ENCODE assay signal across 3 cellular contexts in genomic region chr3:30676424-30677346, GRCh38.
TF ChIP-seq lines count a peak whose summit lies in the region.

No MANE protein-coding gene starts in this region.

TF ChIP-seq in IMR-90, 13 proteins besides CTCF, POLR2A, EP300 and RAD21:
- TF ChIP-seq MAFK (IDR thresholded peaks at IDR 0.05; ENCODE audit: low read depth, low read length) (peak; percentile 51), USF2 (IDR thresholded peaks at IDR 0.05; ENCODE audit: low read depth, low read length) (no peak), NFE2L2 (IDR thresholded peaks at IDR 0.05; ENCODE audit: low read depth, low read length) (no peak)

TF ChIP-seq in endothelial cell of umbilical vein, 7 proteins besides CTCF, POLR2A, EP300 and RAD21 (continued from another document):
- TF ChIP-seq MAX (IDR thresholded peaks at IDR 0.05; ENCODE audit: insufficient read depth, insufficient read length), result no peak
- TF ChIP-seq FOS (IDR thresholded peaks at IDR 0.05; ENCODE audit: borderline replicate concordance, insufficient read depth, low read length), result no peak
- no peak for TF ChIP-seq JUN (IDR thresholded peaks at IDR 0.05; ENCODE audit: borderline replicate concordance, insufficient read depth, insufficient read length, low read depth)
- TF ChIP-seq POLR2AphosphoS5 (IDR thresholded peaks at IDR 0.05; ENCODE audit: insufficient read depth, low read depth, low read length), result peak; percentile 6
- TF ChIP-seq GATA2 (IDR thresholded peaks at IDR 0.05; ENCODE audit: insufficient read depth, insufficient read length, low read depth, low read length), result no peak

TF ChIP-seq in SK-N-SH treated with all-trans-retinoic acid at 6 μM for 48 hours, 23 proteins besides CTCF, POLR2A, EP300 and RAD21:
- TF ChIP-seq RARB (CRISPR knock-in tag; IDR thresholded peaks at IDR 0.05) (no peak), PATZ1 (CRISPR knock-in tag; IDR thresholded peaks at IDR 0.05; ENCODE audit: borderline replicate concordance) (no peak), SNAI2 (CRISPR knock-in tag; IDR thresholded peaks at IDR 0.05) (no peak), ZNF8 (CRISPR knock-in tag; IDR thresholded peaks at IDR 0.05) (no peak), PPARA (CRISPR knock-in tag; IDR thresholded peaks at IDR 0.05; ENCODE audit: borderline replicate concordance) (no peak), CREB5 (CRISPR knock-in tag; IDR thresholded peaks at IDR 0.05; ENCODE audit: low read depth) (no peak), ESRRG (CRISPR knock-in tag; IDR thresholded peaks at IDR 0.05) (no peak), OSR1 (CRISPR knock-in tag; IDR thresholded peaks at IDR 0.05) (no peak), ZC3H10 (CRISPR knock-in tag; IDR thresholded peaks at IDR 0.05) (no peak), BACH2 (CRISPR knock-in tag; IDR thresholded peaks at IDR 0.05; ENCODE audit: borderline replicate concordance) (no peak), TOX (CRISPR knock-in tag; IDR thresholded peaks at IDR 0.05; ENCODE audit: borderline replicate concordance) (no peak), ZFP30 (CRISPR knock-in tag; IDR thresholded peaks at IDR 0.05) (no peak), ZNF565 (CRISPR knock-in tag; conservative IDR thresholded peaks at IDR 0.05; ENCODE audit: low read depth) (no peak), ISL1 (CRISPR knock-in tag; IDR thresholded peaks at IDR 0.05) (no peak), TCF4 (CRISPR knock-in tag; IDR thresholded peaks at IDR 0.05; ENCODE audit: borderline replicate concordance) (no peak), ZFP3 (CRISPR knock-in tag; IDR thresholded peaks at IDR 0.05) (no peak), GLIS3 (CRISPR knock-in tag; IDR thresholded peaks at IDR 0.05) (no peak)
- TF ChIP-seq, protein P1, sequence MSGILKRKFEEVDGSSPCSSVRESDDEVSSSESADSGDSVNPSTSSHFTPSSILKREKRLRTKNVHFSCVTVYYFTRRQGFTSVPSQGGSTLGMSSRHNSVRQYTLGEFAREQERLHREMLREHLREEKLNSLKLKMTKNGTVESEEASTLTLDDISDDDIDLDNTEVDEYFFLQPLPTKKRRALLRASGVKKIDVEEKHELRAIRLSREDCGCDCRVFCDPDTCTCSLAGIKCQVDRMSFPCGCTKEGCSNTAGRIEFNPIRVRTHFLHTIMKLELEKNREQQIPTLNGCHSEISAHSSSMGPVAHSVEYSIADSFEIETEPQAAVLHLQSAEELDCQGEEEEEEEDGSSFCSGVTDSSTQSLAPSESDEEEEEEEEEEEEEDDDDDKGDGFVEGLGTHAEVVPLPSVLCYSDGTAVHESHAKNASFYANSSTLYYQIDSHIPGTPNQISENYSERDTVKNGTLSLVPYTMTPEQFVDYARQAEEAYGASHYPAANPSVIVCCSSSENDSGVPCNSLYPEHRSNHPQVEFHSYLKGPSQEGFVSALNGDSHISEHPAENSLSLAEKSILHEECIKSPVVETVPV (CRISPR knock-in tag; IDR thresholded peaks at IDR 0.05), result no peak
